In the genomic region with DNA sequence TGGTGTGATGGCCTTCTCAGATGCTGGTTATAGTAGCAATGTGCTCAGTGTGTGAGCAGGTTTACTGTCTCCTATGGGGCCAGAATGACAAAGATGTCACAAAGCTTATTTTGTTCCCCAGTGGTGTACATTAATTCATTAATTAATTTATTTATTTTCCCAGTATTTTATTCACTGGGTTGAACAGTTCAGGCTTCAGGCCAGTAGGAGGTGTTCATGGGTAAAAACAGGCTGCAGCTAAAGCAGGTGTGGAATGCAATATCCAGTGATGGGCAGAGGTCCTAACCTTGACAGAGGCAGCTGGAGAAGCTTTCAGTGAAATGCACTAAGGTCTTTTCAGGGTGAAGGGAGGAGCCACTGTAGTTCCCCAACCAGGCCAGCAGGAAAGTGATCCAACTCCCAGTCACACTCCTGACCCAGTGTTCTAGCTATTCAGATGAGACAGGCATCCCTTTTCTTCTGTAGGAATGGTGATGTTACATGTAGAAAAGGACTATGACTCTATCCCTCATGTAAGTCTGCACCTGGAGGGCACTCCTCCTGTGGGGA, we compare ENCODE assay signal across 1 cellular context.
TF ChIP-seq lines count a peak whose summit lies in the region.

No MANE protein-coding gene starts in this region.

TF ChIP-seq in H1, 55 proteins besides CTCF, POLR2A, EP300 and RAD21:
- TF ChIP-seq BACH1 (IDR thresholded peaks at IDR 0.05; ENCODE audit: low read length) (no peak), CHD1 (IDR thresholded peaks at IDR 0.05; ENCODE audit: low read depth, low read length) (no peak), TAF1 (IDR thresholded peaks at IDR 0.05; ENCODE audit: low read depth, low read length) (no peak), RBBP5 (IDR thresholded peaks at IDR 0.05; ENCODE audit: borderline replicate concordance, low read depth, low read length) (no peak), CHD2 (IDR thresholded peaks at IDR 0.05; ENCODE audit: low read length) (no peak), TAF7 (optimal IDR thresholded peaks at IDR 0.05; ENCODE audit: borderline replicate concordance, low read depth, low read length) (no peak), E2F6 (IDR thresholded peaks at IDR 0.05) (no peak), BCL11A (IDR thresholded peaks at IDR 0.05; ENCODE audit: low read depth in 2 of 2, low read length in 2 of 2) (no peak), HDAC6 (IDR thresholded peaks at IDR 0.05; ENCODE audit: low read depth, low read length) (no peak), RXRA (IDR thresholded peaks at IDR 0.05; ENCODE audit: insufficient read depth, low read depth, low read length) (no peak), GTF2F1 (IDR thresholded peaks at IDR 0.05; ENCODE audit: borderline replicate concordance, low read depth, low read length) (no peak), GABPA (IDR thresholded peaks at IDR 0.05; ENCODE audit: borderline replicate concordance, insufficient read depth, low read length) (no peak), RFX5 (IDR thresholded peaks at IDR 0.05; ENCODE audit: borderline replicate concordance, low read depth, low read length) (no peak)
- TF ChIP-seq, protein P1, sequence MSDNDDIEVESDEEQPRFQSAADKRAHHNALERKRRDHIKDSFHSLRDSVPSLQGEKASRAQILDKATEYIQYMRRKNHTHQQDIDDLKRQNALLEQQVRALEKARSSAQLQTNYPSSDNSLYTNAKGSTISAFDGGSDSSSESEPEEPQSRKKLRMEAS (IDR thresholded peaks at IDR 0.05) = no peak
- TF ChIP-seq, protein P2, sequence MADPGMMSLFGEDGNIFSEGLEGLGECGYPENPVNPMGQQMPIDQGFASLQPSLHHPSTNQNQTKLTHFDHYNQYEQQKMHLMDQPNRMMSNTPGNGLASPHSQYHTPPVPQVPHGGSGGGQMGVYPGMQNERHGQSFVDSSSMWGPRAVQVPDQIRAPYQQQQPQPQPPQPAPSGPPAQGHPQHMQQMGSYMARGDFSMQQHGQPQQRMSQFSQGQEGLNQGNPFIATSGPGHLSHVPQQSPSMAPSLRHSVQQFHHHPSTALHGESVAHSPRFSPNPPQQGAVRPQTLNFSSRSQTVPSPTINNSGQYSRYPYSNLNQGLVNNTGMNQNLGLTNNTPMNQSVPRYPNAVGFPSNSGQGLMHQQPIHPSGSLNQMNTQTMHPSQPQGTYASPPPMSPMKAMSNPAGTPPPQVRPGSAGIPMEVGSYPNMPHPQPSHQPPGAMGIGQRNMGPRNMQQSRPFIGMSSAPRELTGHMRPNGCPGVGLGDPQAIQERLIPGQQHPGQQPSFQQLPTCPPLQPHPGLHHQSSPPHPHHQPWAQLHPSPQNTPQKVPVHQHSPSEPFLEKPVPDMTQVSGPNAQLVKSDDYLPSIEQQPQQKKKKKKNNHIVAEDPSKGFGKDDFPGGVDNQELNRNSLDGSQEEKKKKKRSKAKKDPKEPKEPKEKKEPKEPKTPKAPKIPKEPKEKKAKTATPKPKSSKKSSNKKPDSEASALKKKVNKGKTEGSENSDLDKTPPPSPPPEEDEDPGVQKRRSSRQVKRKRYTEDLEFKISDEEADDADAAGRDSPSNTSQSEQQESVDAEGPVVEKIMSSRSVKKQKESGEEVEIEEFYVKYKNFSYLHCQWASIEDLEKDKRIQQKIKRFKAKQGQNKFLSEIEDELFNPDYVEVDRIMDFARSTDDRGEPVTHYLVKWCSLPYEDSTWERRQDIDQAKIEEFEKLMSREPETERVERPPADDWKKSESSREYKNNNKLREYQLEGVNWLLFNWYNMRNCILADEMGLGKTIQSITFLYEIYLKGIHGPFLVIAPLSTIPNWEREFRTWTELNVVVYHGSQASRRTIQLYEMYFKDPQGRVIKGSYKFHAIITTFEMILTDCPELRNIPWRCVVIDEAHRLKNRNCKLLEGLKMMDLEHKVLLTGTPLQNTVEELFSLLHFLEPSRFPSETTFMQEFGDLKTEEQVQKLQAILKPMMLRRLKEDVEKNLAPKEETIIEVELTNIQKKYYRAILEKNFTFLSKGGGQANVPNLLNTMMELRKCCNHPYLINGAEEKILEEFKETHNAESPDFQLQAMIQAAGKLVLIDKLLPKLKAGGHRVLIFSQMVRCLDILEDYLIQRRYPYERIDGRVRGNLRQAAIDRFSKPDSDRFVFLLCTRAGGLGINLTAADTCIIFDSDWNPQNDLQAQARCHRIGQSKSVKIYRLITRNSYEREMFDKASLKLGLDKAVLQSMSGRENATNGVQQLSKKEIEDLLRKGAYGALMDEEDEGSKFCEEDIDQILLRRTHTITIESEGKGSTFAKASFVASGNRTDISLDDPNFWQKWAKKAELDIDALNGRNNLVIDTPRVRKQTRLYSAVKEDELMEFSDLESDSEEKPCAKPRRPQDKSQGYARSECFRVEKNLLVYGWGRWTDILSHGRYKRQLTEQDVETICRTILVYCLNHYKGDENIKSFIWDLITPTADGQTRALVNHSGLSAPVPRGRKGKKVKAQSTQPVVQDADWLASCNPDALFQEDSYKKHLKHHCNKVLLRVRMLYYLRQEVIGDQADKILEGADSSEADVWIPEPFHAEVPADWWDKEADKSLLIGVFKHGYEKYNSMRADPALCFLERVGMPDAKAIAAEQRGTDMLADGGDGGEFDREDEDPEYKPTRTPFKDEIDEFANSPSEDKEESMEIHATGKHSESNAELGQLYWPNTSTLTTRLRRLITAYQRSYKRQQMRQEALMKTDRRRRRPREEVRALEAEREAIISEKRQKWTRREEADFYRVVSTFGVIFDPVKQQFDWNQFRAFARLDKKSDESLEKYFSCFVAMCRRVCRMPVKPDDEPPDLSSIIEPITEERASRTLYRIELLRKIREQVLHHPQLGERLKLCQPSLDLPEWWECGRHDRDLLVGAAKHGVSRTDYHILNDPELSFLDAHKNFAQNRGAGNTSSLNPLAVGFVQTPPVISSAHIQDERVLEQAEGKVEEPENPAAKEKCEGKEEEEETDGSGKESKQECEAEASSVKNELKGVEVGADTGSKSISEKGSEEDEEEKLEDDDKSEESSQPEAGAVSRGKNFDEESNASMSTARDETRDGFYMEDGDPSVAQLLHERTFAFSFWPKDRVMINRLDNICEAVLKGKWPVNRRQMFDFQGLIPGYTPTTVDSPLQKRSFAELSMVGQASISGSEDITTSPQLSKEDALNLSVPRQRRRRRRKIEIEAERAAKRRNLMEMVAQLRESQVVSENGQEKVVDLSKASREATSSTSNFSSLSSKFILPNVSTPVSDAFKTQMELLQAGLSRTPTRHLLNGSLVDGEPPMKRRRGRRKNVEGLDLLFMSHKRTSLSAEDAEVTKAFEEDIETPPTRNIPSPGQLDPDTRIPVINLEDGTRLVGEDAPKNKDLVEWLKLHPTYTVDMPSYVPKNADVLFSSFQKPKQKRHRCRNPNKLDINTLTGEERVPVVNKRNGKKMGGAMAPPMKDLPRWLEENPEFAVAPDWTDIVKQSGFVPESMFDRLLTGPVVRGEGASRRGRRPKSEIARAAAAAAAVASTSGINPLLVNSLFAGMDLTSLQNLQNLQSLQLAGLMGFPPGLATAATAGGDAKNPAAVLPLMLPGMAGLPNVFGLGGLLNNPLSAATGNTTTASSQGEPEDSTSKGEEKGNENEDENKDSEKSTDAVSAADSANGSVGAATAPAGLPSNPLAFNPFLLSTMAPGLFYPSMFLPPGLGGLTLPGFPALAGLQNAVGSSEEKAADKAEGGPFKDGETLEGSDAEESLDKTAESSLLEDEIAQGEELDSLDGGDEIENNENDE (IDR thresholded peaks at IDR 0.05; ENCODE audit: insufficient replicate concordance, low read length) = no peak
